In the genomic region with DNA sequence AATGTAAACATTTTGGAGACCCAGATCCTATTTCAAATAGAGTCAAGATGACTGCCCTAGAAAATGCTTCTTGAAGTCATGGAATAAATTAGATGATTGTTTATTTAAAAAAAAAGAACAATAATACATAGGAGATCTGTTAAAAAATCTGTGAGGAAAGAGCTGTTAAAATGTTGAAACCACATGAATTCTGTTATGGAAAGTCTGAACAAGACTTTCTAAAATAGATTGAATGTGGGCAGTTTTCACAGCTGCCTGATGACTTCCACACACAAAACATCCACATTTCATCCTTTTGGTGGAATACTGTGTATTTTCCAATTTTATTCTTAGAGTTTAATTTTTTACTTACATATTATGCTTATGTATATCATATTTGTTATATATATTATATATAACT, we compare ENCODE assay signal across 23 cellular contexts.
"Had no signal": no experiment of that assay in that cellular context is flagged by ENCODE, and none has a peak within 500 bp of the region (broad histone marks: within the 10 kb centered on the region; RNA-seq: fewer than 3 reads in every experiment).

No MANE protein-coding gene starts in this region.

- DNase-seq: activated B cell treated with CpG ODN at 0.5 μM for 24 hours; activated CD4-positive, alpha-beta memory T cell treated with anti-CD3 and anti-CD28 coated beads, Interleukin-2, amount 10 ng/mL, durations not matched to agents 7 days and 5 days; activated CD4-positive, alpha-beta T cell treated with anti-CD3 and anti-CD28 coated beads for 4 hours; activated CD8-positive, alpha-beta memory T cell treated with anti-CD3 and anti-CD28 coated beads, Interleukin-2, amount 10 ng/mL, durations not matched to agents 7 days and 5 days; activated naive CD4-positive, alpha-beta T cell; activated naive CD8-positive, alpha-beta T cell treated with anti-CD3 and anti-CD28 coated beads for 36 hours; activated T-cell treated with anti-CD3 and anti-CD28 coated beads, Interleukin-2, amount 50 U/mL, for 1 hour; caudate nucleus; effector CD4-positive, alpha-beta T cell; gastrocnemius medialis; heart left ventricle; left ventricle myocardium superior; naive B cell; stimulated activated CD4-positive, alpha-beta T cell treated with anti-CD3 and anti-CD28 coated beads, Interleukin-4, amount 100 ng/mL, for 4 hours; T-cell; upper lobe of right lung had no signal

- H3K36me3 ChIP-seq: gastrocnemius medialis, neural progenitor cell, prostate gland, upper lobe of right lung had no signal

- H3K4me1 ChIP-seq: gastrocnemius medialis, neural progenitor cell, prostate gland, upper lobe of right lung had no signal

- H3K4me3 ChIP-seq: coronary artery, gastrocnemius medialis, heart left ventricle, neural progenitor cell, prostate gland, right atrium auricular region, upper lobe of right lung had no signal

- H3K27ac ChIP-seq: coronary artery, neural progenitor cell, prostate gland, upper lobe of right lung had no signal

- H2AFZ ChIP-seq: neural progenitor cell had no signal

- H3K9me3 ChIP-seq: gastrocnemius medialis, prostate gland, right atrium auricular region, upper lobe of right lung had no signal

- ATAC-seq: activated CD8-positive, alpha-beta memory T cell treated with anti-CD3 and anti-CD28 coated beads, Interleukin-2, amount 10 ng/mL, durations not matched to agents 7 days and 5 days; activated T-helper 17 cell treated with anti-CD3 and anti-CD28 coated beads, Interleukin-2, amount 50 U/mL, for 72 hours; gastrocnemius medialis; heart left ventricle; left ventricle myocardium superior; SK-N-SH treated with all-trans-retinoic acid at 6 μM for 48 hours; stimulated activated memory B cell treated with anti-CD40 and anti-IgM and Interleukin-4, amounts not matched to agents 10 μg/mL and 1 μg/mL and 100 μg/mL, for 72 hours; T-cell; upper lobe of right lung had no signal

- H3K27me3 ChIP-seq: gastrocnemius medialis, heart left ventricle, neural progenitor cell, right atrium auricular region, upper lobe of right lung had no signal

- H3K9ac ChIP-seq: neural progenitor cell had no signal

- H3K4me2 ChIP-seq: neural progenitor cell had no signal
